ENCODE assay signal across 1 cellular context in the genomic region with DNA sequence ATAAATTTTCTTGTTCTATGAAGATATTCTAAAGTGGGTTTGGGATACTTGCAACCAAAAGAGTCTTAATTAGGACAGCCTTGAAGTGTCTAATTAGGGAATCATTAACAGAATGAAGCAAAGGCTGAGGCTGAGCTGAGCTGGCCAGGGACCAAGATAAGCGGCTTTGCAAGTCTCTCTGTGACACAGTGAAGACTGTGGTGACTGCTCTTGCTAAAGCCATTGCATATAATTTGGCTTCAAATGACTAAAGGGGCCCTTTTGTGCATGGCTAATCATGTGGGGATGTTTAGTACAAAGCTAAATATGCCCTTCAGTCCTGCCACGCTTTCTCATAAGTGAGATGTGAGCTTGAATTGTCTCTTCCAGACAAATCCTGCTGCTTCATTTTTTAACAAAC.
TF ChIP-seq lines count a peak whose summit lies in the region.

No MANE protein-coding gene starts in this region.

TF ChIP-seq in GM12878, 131 proteins besides CTCF, POLR2A, EP300 and RAD21:
- TF ChIP-seq NFXL1 (IDR thresholded peaks at IDR 0.05; ENCODE audit: borderline replicate concordance) (no peak), NRF1 (conservative IDR thresholded peaks at IDR 0.05; ENCODE audit: low read depth, low read length) (no peak), BCL11A (IDR thresholded peaks at IDR 0.05; ENCODE audit: low read depth, low read length) (no peak), ETV6 (conservative IDR thresholded peaks at IDR 0.05 in 1 of 2, IDR thresholded peaks at IDR 0.05 in 1 of 2; ENCODE audit: borderline replicate concordance in 1 of 2, low read depth in 1 of 2) (no peak), FOXM1 (IDR thresholded peaks at IDR 0.05; ENCODE audit: low read depth, low read length) (no peak), GATAD2B (conservative IDR thresholded peaks at IDR 0.05; ENCODE audit: low read depth) (no peak), ZSCAN29 (IDR thresholded peaks at IDR 0.05) (no peak)
- TF ChIP-seq, protein P1, sequence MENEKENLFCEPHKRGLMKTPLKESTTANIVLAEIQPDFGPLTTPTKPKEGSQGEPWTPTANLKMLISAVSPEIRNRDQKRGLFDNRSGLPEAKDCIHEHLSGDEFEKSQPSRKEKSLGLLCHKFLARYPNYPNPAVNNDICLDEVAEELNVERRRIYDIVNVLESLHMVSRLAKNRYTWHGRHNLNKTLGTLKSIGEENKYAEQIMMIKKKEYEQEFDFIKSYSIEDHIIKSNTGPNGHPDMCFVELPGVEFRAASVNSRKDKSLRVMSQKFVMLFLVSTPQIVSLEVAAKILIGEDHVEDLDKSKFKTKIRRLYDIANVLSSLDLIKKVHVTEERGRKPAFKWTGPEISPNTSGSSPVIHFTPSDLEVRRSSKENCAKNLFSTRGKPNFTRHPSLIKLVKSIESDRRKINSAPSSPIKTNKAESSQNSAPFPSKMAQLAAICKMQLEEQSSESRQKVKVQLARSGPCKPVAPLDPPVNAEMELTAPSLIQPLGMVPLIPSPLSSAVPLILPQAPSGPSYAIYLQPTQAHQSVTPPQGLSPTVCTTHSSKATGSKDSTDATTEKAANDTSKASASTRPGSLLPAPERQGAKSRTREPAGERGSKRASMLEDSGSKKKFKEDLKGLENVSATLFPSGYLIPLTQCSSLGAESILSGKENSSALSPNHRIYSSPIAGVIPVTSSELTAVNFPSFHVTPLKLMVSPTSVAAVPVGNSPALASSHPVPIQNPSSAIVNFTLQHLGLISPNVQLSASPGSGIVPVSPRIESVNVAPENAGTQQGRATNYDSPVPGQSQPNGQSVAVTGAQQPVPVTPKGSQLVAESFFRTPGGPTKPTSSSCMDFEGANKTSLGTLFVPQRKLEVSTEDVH (IDR thresholded peaks at IDR 0.05; ENCODE audit: low read depth, partially characterized antibody) = no peak
